ENCODE assay signal across 21 cellular contexts in the genomic region with DNA sequence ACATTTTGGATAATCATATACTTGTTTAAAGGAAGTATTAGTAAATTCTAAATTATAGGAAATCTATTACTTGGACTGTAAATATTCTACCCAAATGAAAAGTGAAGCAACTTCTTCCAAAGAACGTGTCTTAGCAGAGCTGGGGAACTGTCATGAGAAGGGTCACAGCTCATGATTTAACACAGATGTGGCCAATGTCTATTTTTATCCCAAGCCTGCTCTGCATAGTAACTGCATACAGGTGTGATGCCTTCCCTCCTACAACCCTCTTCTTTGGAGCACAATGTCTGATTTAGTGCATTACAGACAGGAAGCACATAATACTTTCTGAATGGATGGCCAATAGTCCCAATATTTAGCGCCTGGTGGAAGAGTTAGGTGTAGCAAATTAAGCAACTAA.
DNase-seq lines count a peak whose midpoint lies in the region; ATAC-seq and TF ChIP-seq lines count a peak whose summit lies in the region.
"Had no signal": no experiment of that assay in that cellular context is flagged by ENCODE, and none has a peak within 500 bp of the region (broad histone marks: within the 10 kb centered on the region; RNA-seq: fewer than 3 reads in every experiment).

No MANE protein-coding gene starts in this region.

- no peaks in the 10 kb centered on the region for H3K36me3 ChIP-seq in mesendoderm (ENCODE audit: control insufficient read depth, insufficient read depth, low read length)

- H3K4me1 ChIP-seq in mesendoderm (ENCODE audit: control insufficient read depth, low read depth, low read length), result no peaks in the 10 kb centered on the region

- no peaks in the 10 kb centered on the region for H3K79me1 ChIP-seq in mesendoderm (ENCODE audit: low read length)

- peak; percentile 26 for DNase-seq in HFF-Myc (ENCODE audit: extremely low read depth, low read depth)
- peak; percentile 20 for DNase-seq in RPMI7951 (ENCODE audit: low read depth)
- peak; percentile 7 for DNase-seq in left kidney (ENCODE audit: low read depth, low spot score)
- DNase-seq in NCI-H2029 treated with DMSO at 0.1 percent for 48 hours (lab: John Stamatoyannopoulos, UW), result no peak
- no peak for DNase-seq in mesendoderm
- DNase-seq in omental fat pad (ENCODE audit: low spot score), result no peak
- DNase-seq: ACHN, DMS79 treated with DMSO at 0.1 percent for 48 hours, GM23248, HCEC 1CT, KG1, MV-4-11, NCI-H1694 treated with DMSO at 0.1 percent for 48 hours, NCI-H2107, NCI-H226, NCI-H524, T-cell had no signal

- H2BK15ac ChIP-seq in mesendoderm (replicated peaks; ENCODE audit: low read depth), result no peak overlapping the region

- H3K4me3 ChIP-seq in HFF-Myc (replicated peaks; ENCODE audit: low read depth, low read length) (no peak overlapping the region), mesendoderm (ENCODE audit: low read length) (no peak overlapping the region)
- H3K4me3 ChIP-seq: GM23248 had no signal

- H3K56ac ChIP-seq in mesendoderm (ENCODE audit: low read length), result no peak overlapping the region

- no peak overlapping the region for H4K5ac ChIP-seq in mesendoderm (ENCODE audit: low read length)

- H2AK5ac ChIP-seq in mesendoderm (ENCODE audit: low read length), result no peak overlapping the region

- H2BK120ac ChIP-seq in mesendoderm (ENCODE audit: low read depth, low read length), result no peak overlapping the region

- H3K27me3 ChIP-seq in mesendoderm (ENCODE audit: insufficient read depth, low read length, poor library complexity), result no peaks in the 10 kb centered on the region

- ATAC-seq in GM18868 (IDR thresholded peaks at IDR 0.05; ENCODE audit: unreplicated experiment) (peak; percentile 51), omental fat pad (ENCODE audit: low FRiP score) (no peak)
- ATAC-seq: HepG2, SK-N-SH treated with all-trans-retinoic acid at 6 μM for 48 hours, T-cell had no signal

- no peak overlapping the region for H3K4me2 ChIP-seq in mesendoderm (ENCODE audit: low read length)

- WGBS in mesendoderm (ENCODE audit: extremely low coverage, insufficient coverage, low lambda C conversion rate), result no CpG with 5 or more reads among the region's 2 CpGs

- no peak for TF ChIP-seq CTCF in HFF-Myc (IDR thresholded peaks at IDR 0.05; ENCODE audit: low read depth, low read length, missing control alignments)
- no peak for TF ChIP-seq CTCF in omental fat pad (IDR thresholded peaks at IDR 0.05)

- H4K8ac ChIP-seq in mesendoderm (ENCODE audit: low read depth, low read length), result no peak overlapping the region

- no peak overlapping the region for H3K4ac ChIP-seq in mesendoderm (ENCODE audit: low read depth, low read length)

- H3K18ac ChIP-seq in mesendoderm (ENCODE audit: low read length), result no peak overlapping the region

- H3K9ac ChIP-seq in mesendoderm (ENCODE audit: low read length), result no peak overlapping the region
- H3K9ac ChIP-seq: GM23248 had no signal

- H2BK5ac ChIP-seq in mesendoderm (ENCODE audit: low read length), result no peak overlapping the region

- no peaks in the 10 kb centered on the region for H3K79me2 ChIP-seq in mesendoderm (ENCODE audit: control insufficient read depth, insufficient read depth, low read length)

- H3K27ac ChIP-seq in mesendoderm (ENCODE audit: low read depth, low read length), result no peak overlapping the region
- H3K27ac ChIP-seq: C4-2B, GM23248 had no signal

- no peak overlapping the region for H3K23ac ChIP-seq in mesendoderm (ENCODE audit: low read length)

Comparison
In these comparisons a context has a peak if more than half of its experiments do, and no peak if none do; other contexts are left out.
1. DNase-seq: peak in HFF-Myc (single experiment), RPMI7951 (single experiment) and left kidney (single experiment); none in NCI-H2029 treated with DMSO at 0.1 percent for 48 hours (single experiment), mesendoderm (single experiment) and omental fat pad (single experiment).